24 cellular contexts compared by ENCODE assay signal in the genomic region with DNA sequence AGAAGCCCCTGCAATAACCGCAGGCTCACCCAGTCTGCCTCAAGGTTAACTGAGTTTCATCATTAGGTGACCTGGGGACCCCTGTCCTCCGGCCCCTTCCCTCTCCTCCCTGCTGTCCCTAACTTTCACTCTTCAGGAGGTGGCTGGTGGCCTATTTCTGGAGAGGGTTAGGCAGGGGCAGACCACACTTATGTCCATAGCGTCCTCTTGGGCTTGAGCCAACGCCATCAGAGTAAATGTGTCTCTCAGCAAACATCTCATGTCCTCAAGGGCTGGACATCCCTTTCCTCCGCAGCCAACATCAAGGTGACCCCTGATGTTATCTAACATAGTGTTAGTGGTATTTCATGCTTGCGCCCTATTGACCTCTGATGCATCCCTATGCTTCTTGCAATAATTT.
DNase-seq lines count a peak whose midpoint lies in the region; ATAC-seq and TF ChIP-seq lines count a peak whose summit lies in the region.
"Had no signal": no experiment of that assay in that cellular context is flagged by ENCODE, and none has a peak within 500 bp of the region (broad histone marks: within the 10 kb centered on the region; RNA-seq: fewer than 3 reads in every experiment).

No MANE protein-coding gene starts in this region.

- no peaks in the 10 kb centered on the region for H3K36me3 ChIP-seq in BLaER1
- no peaks in the 10 kb centered on the region for H3K36me3 ChIP-seq in effector memory CD4-positive, alpha-beta T cell (ENCODE audit: control insufficient read depth, insufficient read depth, low read length)
- H3K36me3 ChIP-seq: MG63, SJCRH30 had no signal

- H3K4me1 ChIP-seq in BLaER1: peaks cover 37% of the 10 kb centered on the region
- no peaks in the 10 kb centered on the region for H3K4me1 ChIP-seq in effector memory CD4-positive, alpha-beta T cell (ENCODE audit: control insufficient read depth, insufficient read depth, low read length, poor library complexity, severe bottlenecking)
- H3K4me1 ChIP-seq: A549 had no signal

- H3K27ac Mint-ChIP-seq in IgD-negative memory B cell (peak overlapping the region; percentile 92 to 99 (median 98)), memory B cell (peak overlapping the region; percentile 99), nephron progenitor cell (no peak overlapping the region)
- H3K27ac Mint-ChIP-seq in dendritic cell treated with granulocyte-macrophage colony-stimulating factor and Interleukin-4, amounts not matched to agents 40 ng/mL and 50 ng/mL, for 4 days: peak overlapping the region; percentile 88
- H3K27ac Mint-ChIP-seq: HFFc6 had no signal

- no peaks in the 10 kb centered on the region for H4K20me1 ChIP-seq in BLaER1

- TF ChIP-seq CTCF in nephron progenitor cell (IDR thresholded peaks at IDR 0.05): no peak

- peak overlapping the region; percentile 68 to 87 (median 84) for H3K4me3 Mint-ChIP-seq in IgD-negative memory B cell
- no peak overlapping the region for H3K4me3 Mint-ChIP-seq in dendritic cell treated with granulocyte-macrophage colony-stimulating factor and Interleukin-4, amounts not matched to agents 40 ng/mL and 50 ng/mL, for 4 days
- peak overlapping the region; percentile 72 for H3K4me3 Mint-ChIP-seq in memory B cell
- H3K4me3 Mint-ChIP-seq in nephron progenitor cell: no peak overlapping the region
- H3K4me3 Mint-ChIP-seq: HFFc6 had no signal

- peak overlapping the region; percentile 68 for H3K4me2 ChIP-seq in BLaER1
- H3K4me2 ChIP-seq: A549 had no signal

- no peaks in the 10 kb centered on the region for H3K27me3 ChIP-seq in BLaER1
- no peaks in the 10 kb centered on the region for H3K27me3 ChIP-seq in effector memory CD4-positive, alpha-beta T cell (replicated peaks; ENCODE audit: control insufficient read depth, insufficient read depth, low read length, poor library complexity, severe bottlenecking)
- H3K27me3 ChIP-seq: MG63, SJCRH30 had no signal

- H3K27ac ChIP-seq in BLaER1: peak overlapping the region; percentile 54; the same call in 1 of the 2 replicates
- H3K27ac ChIP-seq in effector memory CD4-positive, alpha-beta T cell (ENCODE audit: insufficient read depth, low read length, poor library complexity, severe bottlenecking): no peak overlapping the region
- H3K27ac ChIP-seq: A549, RWPE1 had no signal

- intact Hi-C loops in dendritic cell treated with granulocyte-macrophage colony-stimulating factor and Interleukin-4, amounts not matched to agents 40 ng/mL and 50 ng/mL, for 4 days (cut with micrococcal nuclease): loop anchor here (1.0 to 10.0 kb wide), 3 partner anchors 46 to 116 kb away; a partner anchor contains a TSS

- no peaks in the 10 kb centered on the region for H3K9me3 ChIP-seq in BLaER1
- H3K9me3 ChIP-seq in effector memory CD4-positive, alpha-beta T cell (ENCODE audit: control insufficient read depth, low read length): no peaks in the 10 kb centered on the region
- H3K9me3 ChIP-seq: A549, MG63, SJCRH30 had no signal

- H3K9me3 Mint-ChIP-seq in IgD-negative memory B cell: no peaks in the 10 kb centered on the region
- H3K9me3 Mint-ChIP-seq in dendritic cell treated with granulocyte-macrophage colony-stimulating factor and Interleukin-4, amounts not matched to agents 40 ng/mL and 50 ng/mL, for 4 days: no peaks in the 10 kb centered on the region
- H3K9me3 Mint-ChIP-seq in memory B cell: no peaks in the 10 kb centered on the region
- no peaks in the 10 kb centered on the region for H3K9me3 Mint-ChIP-seq in nephron progenitor cell
- H3K9me3 Mint-ChIP-seq: HFFc6 had no signal

- DNase-seq in memory B cell (ENCODE audit: low spot score in 2 of 2): no peak
- DNase-seq in nephron progenitor cell: no peak
- no peak for DNase-seq in effector memory CD4-positive, alpha-beta T cell
- no peak for DNase-seq in stimulated activated CD4-positive, alpha-beta T cell treated with anti-CD3 and anti-CD28 coated beads, Interleukin-12 subunit alpha, Interleukin-12 subunit beta, amount 100 ng/mL, for 4 hours
- no peak for DNase-seq in occipital lobe (lab: John Stamatoyannopoulos, UW)
- DNase-seq: DMS79 treated with DMSO at 0.1 percent for 48 hours; H7; HFFc6; IMR-90; MG63; NCI-H1048; NCI-H146; NCI-H2029 treated with DMSO at 0.1 percent for 48 hours; NCI-H2171 treated with DMSO at 0.1 percent for 48 hours; NCI-H446; NCI-H69; NK-92 treated with Interleukin-12 subunit alpha and Interleukin-12 subunit beta, amount 100 ng/mL, for 24 hours; PC-3 had no signal

- no peak overlapping the region for H3K9ac ChIP-seq in BLaER1

- H3K36me3 Mint-ChIP-seq in IgD-negative memory B cell (no peaks in the 10 kb centered on the region), memory B cell (peaks cover 2% of the 10 kb centered on the region), nephron progenitor cell (ENCODE audit: low read depth) (no peaks in the 10 kb centered on the region)
- H3K36me3 Mint-ChIP-seq in dendritic cell treated with granulocyte-macrophage colony-stimulating factor and Interleukin-4, amounts not matched to agents 40 ng/mL and 50 ng/mL, for 4 days (ENCODE audit: low read depth): no peaks in the 10 kb centered on the region

- no peaks in the 10 kb centered on the region for H3K27me3 Mint-ChIP-seq in IgD-negative memory B cell
- no peaks in the 10 kb centered on the region for H3K27me3 Mint-ChIP-seq in dendritic cell treated with granulocyte-macrophage colony-stimulating factor and Interleukin-4, amounts not matched to agents 40 ng/mL and 50 ng/mL, for 4 days
- no peaks in the 10 kb centered on the region for H3K27me3 Mint-ChIP-seq in memory B cell
- peaks cover 15% of the 10 kb centered on the region for H3K27me3 Mint-ChIP-seq in nephron progenitor cell (ENCODE audit: low read depth, poor library complexity)

- no peak overlapping the region for H3K4me3 ChIP-seq in BLaER1
- no peak overlapping the region for H3K4me3 ChIP-seq in effector memory CD4-positive, alpha-beta T cell (ENCODE audit: insufficient read depth, low read depth, low read length, poor library complexity, severe bottlenecking)
- H3K4me3 ChIP-seq: A549, MG63, SJCRH30 had no signal

- peaks cover 60 to 67% (median 65%) of the 10 kb centered on the region in 3 donors for H3K4me1 Mint-ChIP-seq in IgD-negative memory B cell
- peaks cover 63% of the 10 kb centered on the region for H3K4me1 Mint-ChIP-seq in dendritic cell treated with granulocyte-macrophage colony-stimulating factor and Interleukin-4, amounts not matched to agents 40 ng/mL and 50 ng/mL, for 4 days (ENCODE audit: low read depth)
- peaks cover 50% of the 10 kb centered on the region for H3K4me1 Mint-ChIP-seq in memory B cell
- peaks cover 67% of the 10 kb centered on the region for H3K4me1 Mint-ChIP-seq in nephron progenitor cell

- no peak for ATAC-seq in memory B cell (ENCODE audit: low read depth)
- ATAC-seq: PC-3 had no signal

Comparison
In these comparisons a context has a peak if more than half of its experiments do, and no peak if none do; other contexts are left out.
1. H3K4me3 Mint-ChIP-seq: peak in IgD-negative memory B cell (4 of 4) and memory B cell (single experiment); none in dendritic cell treated with granulocyte-macrophage colony-stimulating factor and Interleukin-4, amounts not matched to agents 40 ng/mL and 50 ng/mL, for 4 days (single experiment) and nephron progenitor cell (single experiment).